19 cellular contexts compared by ENCODE assay signal in the genomic region with DNA sequence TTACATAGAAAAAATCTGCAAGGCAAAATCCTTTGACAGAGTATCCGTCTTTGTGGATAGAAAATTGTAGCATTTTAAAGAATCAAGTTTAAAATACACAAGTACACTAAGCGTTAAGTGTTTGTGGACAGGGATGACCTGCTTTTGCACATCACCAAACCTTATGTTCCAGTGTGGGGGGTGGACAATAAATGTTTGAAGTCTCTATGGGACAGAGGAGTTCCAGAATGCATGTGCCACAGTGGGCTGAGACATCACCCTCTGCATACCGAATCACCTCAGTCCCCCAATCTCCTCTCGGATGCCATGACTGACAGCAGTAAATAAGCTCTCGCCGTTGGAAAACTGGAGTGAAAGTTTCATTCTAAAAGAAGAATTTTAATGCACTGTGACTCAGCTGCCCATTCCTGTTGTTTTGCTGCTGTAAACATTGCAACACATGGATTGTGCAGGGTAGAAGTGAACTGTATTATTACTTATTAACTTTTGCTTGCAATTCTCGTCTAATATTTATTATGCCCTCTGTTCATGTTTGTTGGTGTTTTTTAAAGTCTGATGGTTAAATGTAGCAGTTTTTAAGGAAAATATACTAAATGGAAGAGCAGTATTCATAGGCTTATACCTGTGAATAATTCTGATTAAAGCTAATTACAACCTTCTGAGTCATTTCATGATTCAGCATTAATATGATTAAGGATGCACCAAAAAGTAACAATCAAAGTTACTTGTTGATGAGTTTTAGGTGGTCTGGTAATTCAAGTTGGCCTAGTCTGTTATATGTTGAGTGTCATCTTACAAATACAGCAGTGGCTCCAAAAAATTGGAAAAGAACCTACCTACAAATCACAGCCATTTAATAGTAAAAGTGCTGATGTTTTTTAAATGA. TPM values are rescaled to one million over a fixed set of nuclear protein-coding genes. Genes with fewer than 3 reads are reported as not detected.
DNase-seq lines count a peak whose midpoint lies in the region; ATAC-seq and TF ChIP-seq lines count a peak whose summit lies in the region.
"Had no signal": no experiment of that assay in that cellular context is flagged by ENCODE, and none has a peak within 500 bp of the region (broad histone marks: within the 10 kb centered on the region; RNA-seq: fewer than 3 reads in every experiment).

No MANE protein-coding gene starts in this region.

- no peak for ATAC-seq in HG03139 (IDR thresholded peaks at IDR 0.05; ENCODE audit: unreplicated experiment)
- ATAC-seq: activated CD4-positive, CD25-positive, alpha-beta regulatory T cell treated with anti-CD3 and anti-CD28 coated beads, Interleukin-2, amount 50 U/mL, for 24 hours; sciatic nerve; SK-N-SH treated with all-trans-retinoic acid at 6 μM for 48 hours; stimulated activated memory B cell treated with anti-CD40 and anti-IgM and Interleukin-4, amounts not matched to agents 10 μg/mL and 1 μg/mL and 100 μg/mL, for 72 hours had no signal

- H3K27me3 ChIP-seq in adipocyte (replicated peaks; ENCODE audit: control insufficient read depth, insufficient read depth, low read length): no peaks in the 10 kb centered on the region
- H3K27me3 ChIP-seq: BE2C, MG63 had no signal

- H3K4me1 Mint-ChIP-seq in glutamatergic neuron (ENCODE audit: low read depth, unreplicated experiment): no peaks in the 10 kb centered on the region

- H3K36me3 ChIP-seq in adipocyte (ENCODE audit: control insufficient read depth, insufficient read depth, low read length, severe bottlenecking): no peaks in the 10 kb centered on the region
- H3K36me3 ChIP-seq: BE2C, MG63 had no signal

- H3K9ac ChIP-seq in adipocyte (ENCODE audit: low read length): no peak overlapping the region

- DNase-seq in GM03348 (ENCODE audit: low spot score) (peak; percentile 27), adipocyte (ENCODE audit: low read depth) (peak; percentile 51), fibroblast of mammary gland (ENCODE audit: low read depth) (peak; percentile 54), renal cortical epithelial cell (ENCODE audit: low read depth) (peak; percentile 96), GF-D8 (lab: John Stamatoyannopoulos, UW) (no peak), GM13977 (ENCODE audit: low spot score) (no peak), glutamatergic neuron (no peak)
- DNase-seq: activated naive CD8-positive, alpha-beta T cell treated with anti-CD3 and anti-CD28 coated beads, Interleukin-2, amount 10 ng/mL, durations not matched to agents 7 days and 5 days; BE2C; COR-L47; dermis blood vessel endothelial cell; MG63; NCI-H146 had no signal

- H3K4me3 Mint-ChIP-seq in glutamatergic neuron (ENCODE audit: unreplicated experiment): no peak overlapping the region
- H3K4me3 Mint-ChIP-seq: activated naive CD8-positive, alpha-beta T cell treated with anti-CD3 and anti-CD28 coated beads, Interleukin-2, amount 10 ng/mL, durations not matched to agents 7 days and 5 days; stimulated activated memory B cell treated with anti-CD40 and anti-IgM and Interleukin-4, amounts not matched to agents 10 μg/mL and 1 μg/mL and 100 μg/mL, for 72 hours had no signal

- peaks cover 4% of the 10 kb centered on the region for H3K9me3 Mint-ChIP-seq in glutamatergic neuron (ENCODE audit: unreplicated experiment)
- H3K9me3 Mint-ChIP-seq: stimulated activated memory B cell treated with anti-CD40 and anti-IgM and Interleukin-4, amounts not matched to agents 10 μg/mL and 1 μg/mL and 100 μg/mL, for 72 hours had no signal

- H3K36me3 Mint-ChIP-seq in glutamatergic neuron (ENCODE audit: unreplicated experiment): peaks cover 5% of the 10 kb centered on the region
- H3K36me3 Mint-ChIP-seq: activated naive CD8-positive, alpha-beta T cell treated with anti-CD3 and anti-CD28 coated beads, Interleukin-2, amount 10 ng/mL, durations not matched to agents 7 days and 5 days had no signal

- no peak overlapping the region for H3K27ac Mint-ChIP-seq in glutamatergic neuron (ENCODE audit: unreplicated experiment)
- H3K27ac Mint-ChIP-seq: activated naive CD8-positive, alpha-beta T cell treated with anti-CD3 and anti-CD28 coated beads, Interleukin-2, amount 10 ng/mL, durations not matched to agents 7 days and 5 days; stimulated activated memory B cell treated with anti-CD40 and anti-IgM and Interleukin-4, amounts not matched to agents 10 μg/mL and 1 μg/mL and 100 μg/mL, for 72 hours had no signal

- in situ Hi-C loops in GM13977 (cut with MboI; ENCODE audit: low pct_unique_long_range_greater_than_20kb, low sequenced_read_pairs, unreplicated experiment): no loop called here

- H3K27me3 Mint-ChIP-seq in glutamatergic neuron (ENCODE audit: unreplicated experiment): peaks cover 1% of the 10 kb centered on the region
- H3K27me3 Mint-ChIP-seq: activated naive CD8-positive, alpha-beta T cell treated with anti-CD3 and anti-CD28 coated beads, Interleukin-2, amount 10 ng/mL, durations not matched to agents 7 days and 5 days; stimulated activated memory B cell treated with anti-CD40 and anti-IgM and Interleukin-4, amounts not matched to agents 10 μg/mL and 1 μg/mL and 100 μg/mL, for 72 hours had no signal

- TF ChIP-seq CTCF in fibroblast of mammary gland (conservative IDR thresholded peaks at IDR 0.05; ENCODE audit: control insufficient read depth, insufficient read depth, low read depth, low read length): no peak
- TF ChIP-seq CTCF in GM13977 (IDR thresholded peaks at IDR 0.05; ENCODE audit: extremely low read depth, insufficient read depth, missing control alignments): no peak
- TF ChIP-seq CTCF in glutamatergic neuron (IDR thresholded peaks at IDR 0.05; ENCODE audit: partially characterized antibody, unreplicated experiment): no peak

- H3K9me3 ChIP-seq in adipocyte (ENCODE audit: control insufficient read depth, low read length): no peaks in the 10 kb centered on the region
- H3K9me3 ChIP-seq: BE2C, MG63 had no signal

- peak overlapping the region; percentile 36 for H3K4me3 ChIP-seq in adipocyte (ENCODE audit: low read length)
- H3K4me3 ChIP-seq in fibroblast of mammary gland (ENCODE audit: control insufficient read depth, low read depth, low read length): no peak overlapping the region
- H3K4me3 ChIP-seq: lung, MG63 had no signal

- H3K4me1 ChIP-seq in adipocyte (ENCODE audit: control insufficient read depth, insufficient read depth, low read length): peaks cover 29% of the 10 kb centered on the region
- H3K4me1 ChIP-seq: BE2C had no signal

RNA-seq across cellular contexts. Expression of a gene that starts 24.0 kb away (rescaled TPM):
- total RNA-seq in renal cortical epithelial cell: 45.7 and 56.5 TPM in 2 replicates
- total RNA-seq in glutamatergic neuron (ENCODE audit: unreplicated experiment): 15.9 TPM

RNA-seq across cellular contexts. Expression of a gene that starts 36.4 kb away (rescaled TPM):
- 10.4 and 22.0 TPM in 2 replicates for total RNA-seq in renal cortical epithelial cell
- 4.8 TPM for total RNA-seq in glutamatergic neuron (ENCODE audit: unreplicated experiment)

Comparison
In these comparisons a context has a peak if more than half of its experiments do, and no peak if none do; other contexts are left out.
1. DNase-seq: peak in GM03348 (single experiment), adipocyte (single experiment), fibroblast of mammary gland (single experiment) and renal cortical epithelial cell (single experiment); none in GF-D8 (single experiment), GM13977 (single experiment) and glutamatergic neuron (single experiment).